Comparison of ENCODE assay signal across 8 cellular contexts in genomic region chr1:202807926-202808757, GRCh38. TPM values are rescaled to one million over a fixed set of nuclear protein-coding genes. Genes with fewer than 3 reads are reported as not detected.
DNase-seq lines count a peak whose midpoint lies in the region; ATAC-seq and TF ChIP-seq lines count a peak whose summit lies in the region.

Gene KDM5B, minus strand, starts transcription at chr1:202808421. Its CDS starts 116 bp downstream, at chr1:202808305.

- H3K27me3 ChIP-seq in smooth muscle cell (ENCODE audit: low read depth) = no peaks in the 10 kb centered on the region

- peaks cover 42% of the 10 kb centered on the region for H3K4me1 Mint-ChIP-seq in central memory CD8-positive, alpha-beta T cell

- TF ChIP-seq CTCF in GM12864 (IDR thresholded peaks at IDR 0.05; ENCODE audit: low read depth, low read length, missing control alignments) (no peak), smooth muscle cell (IDR thresholded peaks at IDR 0.05; ENCODE audit: borderline replicate concordance, insufficient read depth, poor library complexity, severe bottlenecking) (no peak)

- H3F3A ChIP-seq in smooth muscle cell (ENCODE audit: low read depth) = peaks cover 18% of the 10 kb centered on the region

- H3K4me3 ChIP-seq in GM12864 (ENCODE audit: low read depth, low read length) (peak within 1 kb of the TSS; percentile 69), smooth muscle cell (peak within 1 kb of the TSS; percentile 98)

- H3K27ac ChIP-seq in smooth muscle cell (ENCODE audit: low read depth) = peak within 1 kb of the TSS; percentile 94

- peaks cover 53% of the 10 kb centered on the region for H3K79me2 ChIP-seq in smooth muscle cell (ENCODE audit: low read depth)

- under 1% methylated on average over 54 of the region's 84 CpGs for WGBS in smooth muscle cell (ENCODE audit: low lambda C conversion rate)

- no peaks in the 10 kb centered on the region for H3K9me3 Mint-ChIP-seq in central memory CD8-positive, alpha-beta T cell

- H2AFZ ChIP-seq in smooth muscle cell (ENCODE audit: low read depth) = peak within 1 kb of the TSS; percentile 86

- H3K4me2 ChIP-seq in smooth muscle cell = peak within 1 kb of the TSS; percentile 99

- DNase-seq in GM12864 (ENCODE audit: low read depth) = peak; percentile 21
- DNase-seq in NCI-H2107 treated with DMSO at 0.1 percent for 48 hours (lab: John Stamatoyannopoulos, UW; ENCODE audit: unreplicated experiment) = peak; percentile 20
- peak; percentile 76 for DNase-seq in activated CD4-positive, CD25-positive, alpha-beta regulatory T cell treated with anti-CD3 and anti-CD28 coated beads, Interleukin-2, amount 50 U/mL, for 72 hours
- DNase-seq in central memory CD8-positive, alpha-beta T cell (ENCODE audit: low spot score in 2 of 2) = peak; percentile 34 to 37
- peak; percentile 76 for DNase-seq in iris pigment epithelial cell (ENCODE audit: low read depth)
- DNase-seq in smooth muscle cell (lab: John Stamatoyannopoulos, UW; ENCODE audit: unreplicated experiment) = peak; percentile 46
- no peak for DNase-seq in NK-92 treated with Interleukin-12 subunit alpha and Interleukin-12 subunit beta, amount 100 ng/mL, for 24 hours (lab: John Stamatoyannopoulos, UW)

- peaks cover 4% of the 10 kb centered on the region for H3K36me3 Mint-ChIP-seq in central memory CD8-positive, alpha-beta T cell (ENCODE audit: insufficient read depth)

- H3K36me3 ChIP-seq in smooth muscle cell (ENCODE audit: low read depth) = no peaks in the 10 kb centered on the region

- H3K27me3 Mint-ChIP-seq in central memory CD8-positive, alpha-beta T cell = no peaks in the 10 kb centered on the region

- peak within 1 kb of the TSS; percentile 98 for H3K9ac ChIP-seq in smooth muscle cell (ENCODE audit: low read depth)

- peak; percentile 57 for ATAC-seq in central memory CD8-positive, alpha-beta T cell (replicated peaks; ENCODE audit: extremely low read depth, poor library complexity, severe bottlenecking)
- no peak for ATAC-seq in GM18907 (IDR thresholded peaks at IDR 0.05; ENCODE audit: unreplicated experiment)

- peaks cover 42% of the 10 kb centered on the region for H4K20me1 ChIP-seq in smooth muscle cell (ENCODE audit: low read depth)

- no peaks in the 10 kb centered on the region for H3K9me3 ChIP-seq in smooth muscle cell (replicated peaks; ENCODE audit: low read depth)

- H3K27ac Mint-ChIP-seq in central memory CD8-positive, alpha-beta T cell (ENCODE audit: low read depth) = peak within 1 kb of the TSS; percentile 1

- peak within 1 kb of the TSS; percentile 77 for H3K4me3 Mint-ChIP-seq in central memory CD8-positive, alpha-beta T cell

- peaks cover 57% of the 10 kb centered on the region for H3K4me1 ChIP-seq in smooth muscle cell (ENCODE audit: low read depth)

RNA-seq across cellular contexts. Expression of gene KDM5B, which starts in this region (rescaled TPM):
- 158 and 178 TPM in 2 replicates for total RNA-seq in smooth muscle cell
- polyA plus RNA-seq in smooth muscle cell = 94.1 and 128 TPM in 2 replicates
